ENCODE assay signal across 32 cellular contexts in the genomic region with DNA sequence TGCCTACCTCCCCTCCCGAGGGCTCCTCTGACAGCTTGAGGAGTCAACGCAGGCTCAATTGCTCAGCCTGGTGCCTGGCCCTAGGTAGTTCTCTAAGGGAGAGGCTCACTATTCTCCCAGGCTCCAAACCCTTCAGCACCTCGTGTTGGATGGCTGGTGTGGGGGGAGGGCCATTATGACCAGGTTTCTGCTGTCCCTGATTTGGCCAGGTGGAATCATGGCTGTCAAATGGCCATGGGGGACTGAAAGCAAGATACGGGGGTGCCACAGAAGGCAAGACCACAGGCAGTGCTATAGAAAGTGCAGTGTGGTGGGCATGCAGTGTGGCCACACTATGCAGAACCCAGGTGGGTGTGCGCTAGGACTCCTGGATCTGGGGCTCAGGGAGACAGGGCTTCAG. TPM values are rescaled to one million over a fixed set of nuclear protein-coding genes. Genes with fewer than 3 reads are reported as not detected.
"Had no signal": no experiment of that assay in that cellular context is flagged by ENCODE, and none has a peak within 500 bp of the region (broad histone marks: within the 10 kb centered on the region; RNA-seq: fewer than 3 reads in every experiment).

No MANE protein-coding gene starts in this region.

- FAIRE-seq: urothelium cell line had no signal

- H3K27ac ChIP-seq: stomach, suprapubic skin, testis, thoracic aorta, thyroid gland, tibial artery, tibial nerve, transverse colon, upper lobe of left lung, upper lobe of right lung, uterus, vagina had no signal

- H3K4me3 ChIP-seq: stomach, suprapubic skin, testis, thoracic aorta, thyroid gland, tibial artery, tibial nerve, transverse colon, upper lobe of left lung, upper lobe of right lung, uterus, vagina had no signal

- H3K9me3 ChIP-seq: stomach, suprapubic skin, testis, thoracic aorta, thyroid gland, tibial artery, tibial nerve, transverse colon, upper lobe of left lung, upper lobe of right lung, uterus, vagina had no signal

- DNase-seq: stimulated activated CD4-positive, alpha-beta T cell treated with anti-CD3 and anti-CD28 coated beads, Interleukin-2, amount 100 ng/mL, for 48 hours; stimulated activated CD4-positive, alpha-beta T cell treated with anti-CD3 and anti-CD28 coated beads, Interleukin-4, amount 100 ng/mL, for 1 hour; stimulated activated CD4-positive, alpha-beta T cell treated with anti-CD3 and anti-CD28 coated beads, Interleukin-4, amount 100 ng/mL, for 24 hours; stimulated activated CD4-positive, alpha-beta T cell treated with anti-CD3 and anti-CD28 coated beads, Interleukin-4, amount 100 ng/mL, for 4 hours; stimulated activated CD8-positive, alpha-beta memory T cell treated with anti-CD3 and anti-CD28 coated beads, Interleukin-4, amount 100 ng/mL, for 48 hours; stimulated activated naive B cell treated with anti-CD40 and anti-IgM and Interleukin-4, amounts not matched to agents 10 μg/mL and 1 μg/mL and 100 μg/mL, for 72 hours; stimulated activated naive CD4-positive, alpha-beta T cell; stimulated activated naive CD4-positive, alpha-beta T cell treated with Interleukin-2 at 50 U/mL for 16 hours; stimulated activated naive CD8-positive, alpha-beta T cell treated with anti-CD3 and anti-CD28 coated beads, Interleukin-15, amount 100 ng/mL, for 72 hours; stimulated activated naive CD8-positive, alpha-beta T cell treated with anti-CD3 and anti-CD28 coated beads, Interleukin-15, Interleukin-2, amounts not matched to agents 100 U/mL and 50 U/mL, for 24 hours; stomach; substantia nigra; testis; thyroid gland; tibial artery; transverse colon; trophoblast cell; upper lobe of left lung; upper lobe of right lung; uterus had no signal

- H3K9me3 Mint-ChIP-seq: stimulated activated effector memory CD8-positive, alpha-beta T cell treated with anti-CD3 and anti-CD28 coated beads, Interleukin-12 subunit alpha, Interleukin-12 subunit beta, amount 100 ng/mL, for 72 hours; stimulated activated memory B cell treated with anti-CD40 and anti-IgM and Interleukin-4, amounts not matched to agents 10 μg/mL and 1 μg/mL and 100 μg/mL, for 72 hours; stimulated activated naive B cell treated with anti-CD40 and anti-IgM and Interleukin-4, amounts not matched to agents 10 μg/mL and 1 μg/mL and 100 μg/mL, for 72 hours; stimulated activated naive CD8-positive, alpha-beta T cell treated with anti-CD3 and anti-CD28 coated beads, Interleukin-15, amount 100 ng/mL, for 72 hours; stimulated activated naive CD8-positive, alpha-beta T cell treated with anti-CD3 and anti-CD28 coated beads, Interleukin-15, Interleukin-2, amounts not matched to agents 100 ng/mL and 50 ng/mL, for 24 hours; type B pancreatic cell had no signal

- H3K27ac Mint-ChIP-seq: stimulated activated memory B cell treated with anti-CD40 and anti-IgM and Interleukin-4, amounts not matched to agents 10 μg/mL and 1 μg/mL and 100 μg/mL, for 72 hours; stimulated activated naive B cell treated with anti-CD40 and anti-IgM and Interleukin-4, amounts not matched to agents 10 μg/mL and 1 μg/mL and 100 μg/mL, for 72 hours; stimulated activated naive CD8-positive, alpha-beta T cell treated with anti-CD3 and anti-CD28 coated beads, Interleukin-15, Interleukin-2, amounts not matched to agents 100 ng/mL and 50 ng/mL, for 24 hours; type B pancreatic cell had no signal

- ATAC-seq: stimulated activated effector memory CD8-positive, alpha-beta T cell treated with anti-CD3 and anti-CD28 coated beads, Interleukin-12 subunit alpha, Interleukin-12 subunit beta, amount 100 ng/mL, for 72 hours; stimulated activated memory B cell treated with anti-CD40 and anti-IgM and Interleukin-4, amounts not matched to agents 10 μg/mL and 1 μg/mL and 100 μg/mL, for 72 hours; stimulated activated naive B cell treated with anti-CD40 and anti-IgM and Interleukin-4, amounts not matched to agents 10 μg/mL and 1 μg/mL and 100 μg/mL, for 72 hours; stimulated activated naive CD8-positive, alpha-beta T cell treated with anti-CD3 and anti-CD28 coated beads, Interleukin-15, amount 100 ng/mL, for 72 hours; stimulated activated naive CD8-positive, alpha-beta T cell treated with anti-CD3 and anti-CD28 coated beads, Interleukin-15, Interleukin-2, amounts not matched to agents 100 U/mL and 50 U/mL, for 24 hours; upper lobe of right lung had no signal

- H3K27me3 ChIP-seq: suprapubic skin, testis, thyroid gland, tibial artery, tibial nerve, transverse colon, upper lobe of left lung, upper lobe of right lung, uterus, vagina had no signal

- H3K4me3 Mint-ChIP-seq: stimulated activated effector memory CD8-positive, alpha-beta T cell treated with anti-CD3 and anti-CD28 coated beads, Interleukin-12 subunit alpha, Interleukin-12 subunit beta, amount 100 ng/mL, for 72 hours; stimulated activated memory B cell treated with anti-CD40 and anti-IgM and Interleukin-4, amounts not matched to agents 10 μg/mL and 1 μg/mL and 100 μg/mL, for 72 hours; stimulated activated naive B cell treated with anti-CD40 and anti-IgM and Interleukin-4, amounts not matched to agents 10 μg/mL and 1 μg/mL and 100 μg/mL, for 72 hours; stimulated activated naive CD8-positive, alpha-beta T cell treated with anti-CD3 and anti-CD28 coated beads, Interleukin-15, amount 100 ng/mL, for 72 hours; stimulated activated naive CD8-positive, alpha-beta T cell treated with anti-CD3 and anti-CD28 coated beads, Interleukin-15, Interleukin-2, amounts not matched to agents 100 ng/mL and 50 ng/mL, for 24 hours; type B pancreatic cell had no signal

- H3K4me1 Mint-ChIP-seq: stimulated activated effector memory CD8-positive, alpha-beta T cell treated with anti-CD3 and anti-CD28 coated beads, Interleukin-12 subunit alpha, Interleukin-12 subunit beta, amount 100 ng/mL, for 72 hours; stimulated activated memory B cell treated with anti-CD40 and anti-IgM and Interleukin-4, amounts not matched to agents 10 μg/mL and 1 μg/mL and 100 μg/mL, for 72 hours; stimulated activated naive B cell treated with anti-CD40 and anti-IgM and Interleukin-4, amounts not matched to agents 10 μg/mL and 1 μg/mL and 100 μg/mL, for 72 hours; stimulated activated naive CD8-positive, alpha-beta T cell treated with anti-CD3 and anti-CD28 coated beads, Interleukin-15, amount 100 ng/mL, for 72 hours had no signal

- H3K36me3 ChIP-seq: stomach, suprapubic skin, thoracic aorta, thyroid gland, tibial artery, tibial nerve, transverse colon, upper lobe of left lung, upper lobe of right lung, uterus, vagina had no signal

- H3K27me3 Mint-ChIP-seq: stimulated activated memory B cell treated with anti-CD40 and anti-IgM and Interleukin-4, amounts not matched to agents 10 μg/mL and 1 μg/mL and 100 μg/mL, for 72 hours; stimulated activated naive CD8-positive, alpha-beta T cell treated with anti-CD3 and anti-CD28 coated beads, Interleukin-15, amount 100 ng/mL, for 72 hours; stimulated activated naive CD8-positive, alpha-beta T cell treated with anti-CD3 and anti-CD28 coated beads, Interleukin-15, Interleukin-2, amounts not matched to agents 100 ng/mL and 50 ng/mL, for 24 hours; type B pancreatic cell had no signal

- H3K36me3 Mint-ChIP-seq: stimulated activated effector memory CD8-positive, alpha-beta T cell treated with anti-CD3 and anti-CD28 coated beads, Interleukin-12 subunit alpha, Interleukin-12 subunit beta, amount 100 ng/mL, for 72 hours; stimulated activated memory B cell treated with anti-CD40 and anti-IgM and Interleukin-4, amounts not matched to agents 10 μg/mL and 1 μg/mL and 100 μg/mL, for 72 hours; stimulated activated naive B cell treated with anti-CD40 and anti-IgM and Interleukin-4, amounts not matched to agents 10 μg/mL and 1 μg/mL and 100 μg/mL, for 72 hours; type B pancreatic cell had no signal

- H3K4me1 ChIP-seq: stomach, suprapubic skin, thyroid gland, tibial artery, tibial nerve, transverse colon, upper lobe of left lung, upper lobe of right lung, uterus, vagina had no signal

RNA-seq across cellular contexts. Expression of a gene that starts 9.5 kb away (rescaled TPM):
- total RNA-seq: stomach, subcutaneous adipose tissue, suprapubic skin, thoracic aorta, thyroid gland, transverse colon, upper lobe of left lung, upper lobe of right lung, ureter, urinary bladder, uterus, vagina had no signal
- polyA plus RNA-seq: stomach, urinary bladder had no signal
